In genomic region chr22:29270475-29271271, GRCh38 we compare ENCODE assay signal across 8 cellular contexts. TPM values are rescaled to one million over a fixed set of nuclear protein-coding genes. Genes with fewer than 3 reads are reported as not detected.
DNase-seq lines count a peak whose midpoint lies in the region; ATAC-seq and TF ChIP-seq lines count a peak whose summit lies in the region.

No MANE protein-coding gene starts in this region.

- H3K4me3 ChIP-seq in transverse colon, result peak overlapping the region in 3 of 4 donors; percentile 84 to 97 (median 87)

- peaks cover 3% of the 10 kb centered on the region for H3K27me3 Mint-ChIP-seq in activated naive CD8-positive, alpha-beta T cell treated with anti-CD3 and anti-CD28 coated beads, Interleukin-2, amount 50 U/mL, for 24 hours

- TF ChIP-seq CTCF in 22Rv1 (IDR thresholded peaks at IDR 0.05) (no peak), transverse colon (IDR thresholded peaks at IDR 0.05) (no peak)

- WGBS in transverse colon (ENCODE audit: low coverage in 1 of 2), 2 donors, result 24 to 26% methylated on average over 4 to 9 of the region's 9 CpGs

- ATAC-seq in activated naive CD8-positive, alpha-beta T cell treated with anti-CD3 and anti-CD28 coated beads, Interleukin-2, amount 50 U/mL, for 24 hours, result peak; percentile 22
- ATAC-seq in GM21360 (IDR thresholded peaks at IDR 0.05; ENCODE audit: unreplicated experiment), result no peak
- no peak for ATAC-seq in GM21723 (IDR thresholded peaks at IDR 0.05; ENCODE audit: unreplicated experiment)

- H3K4me1 ChIP-seq in transverse colon, result peaks cover 25 to 82% (median 60%) of the 10 kb centered on the region in 4 donors

- H3K27ac ChIP-seq in 22Rv1, result peak overlapping the region; percentile 93; the same call in 1 of the 2 replicates
- peak overlapping the region; percentile 33 for H3K27ac ChIP-seq in layer of hippocampus (ENCODE audit: low read depth, low read length)
- peak overlapping the region; percentile 97 to 100 (median 100) for H3K27ac ChIP-seq in transverse colon

- in situ Hi-C loops in transverse colon (cut with MboI; ENCODE audit: low pct_ligation_motif_present in 1 of 4, low pct_unique_long_range_greater_than_20kb in 1 of 4, low sequenced_read_pairs in 3 of 4), result no loop called here

- no peak for TF ChIP-seq POLR2A in transverse colon (IDR thresholded peaks at IDR 0.05)

- peak overlapping the region; percentile 100 for H3K27ac Mint-ChIP-seq in activated naive CD8-positive, alpha-beta T cell treated with anti-CD3 and anti-CD28 coated beads, Interleukin-2, amount 50 U/mL, for 24 hours

- H3K36me3 Mint-ChIP-seq in activated naive CD8-positive, alpha-beta T cell treated with anti-CD3 and anti-CD28 coated beads, Interleukin-2, amount 50 U/mL, for 24 hours (ENCODE audit: low read depth), result peaks cover 81% of the 10 kb centered on the region

- peak; percentile 15 for DNase-seq in HS-5 (ENCODE audit: low read depth)
- DNase-seq in activated naive CD8-positive, alpha-beta T cell treated with anti-CD3 and anti-CD28 coated beads, Interleukin-2, amount 50 U/mL, for 24 hours, result no peak
- no peak for DNase-seq in transverse colon
- no peak for DNase-seq in activated CD4-positive, CD25-positive, alpha-beta regulatory T cell treated with anti-CD3 and anti-CD28 coated beads, Interleukin-2, amount 50 U/mL, for 72 hours

- intact Hi-C loops in transverse colon (cut with DNase I; ENCODE audit: low total_unique reads), result no loop called here

- peaks cover 0 to 33% (median 10%) of the 10 kb centered on the region in 4 donors for H3K36me3 ChIP-seq in transverse colon

- H3K4me1 Mint-ChIP-seq in activated naive CD8-positive, alpha-beta T cell treated with anti-CD3 and anti-CD28 coated beads, Interleukin-2, amount 50 U/mL, for 24 hours, result peaks cover 75% of the 10 kb centered on the region

- no peak for TF ChIP-seq EP300 in transverse colon (IDR thresholded peaks at IDR 0.05; ENCODE audit: low read depth)

- peak overlapping the region; percentile 100 for H3K4me3 Mint-ChIP-seq in activated naive CD8-positive, alpha-beta T cell treated with anti-CD3 and anti-CD28 coated beads, Interleukin-2, amount 50 U/mL, for 24 hours

- H3K9me3 Mint-ChIP-seq in activated naive CD8-positive, alpha-beta T cell treated with anti-CD3 and anti-CD28 coated beads, Interleukin-2, amount 50 U/mL, for 24 hours, result no peaks in the 10 kb centered on the region

- H3K27me3 ChIP-seq in layer of hippocampus (ENCODE audit: control insufficient read depth, insufficient read depth, low read length), result no peaks in the 10 kb centered on the region
- H3K27me3 ChIP-seq in transverse colon, result no peaks in the 10 kb centered on the region

- no peaks in the 10 kb centered on the region for H3K9me3 ChIP-seq in transverse colon

RNA-seq across cellular contexts. Expression of gene EWSR1, which starts 2.6 kb away (rescaled TPM):
- total RNA-seq in transverse colon, result 100 to 1,000 TPM; 196 to 318 (median 205) TPM

RNA-seq across cellular contexts. Expression of gene RHBDD3, which starts 2.9 kb away (rescaled TPM):
- 100 to 1,000 TPM in 1 of 4 donors, 10 to 100 TPM in 3; 20.9 to 131 (median 31.5) TPM for total RNA-seq in transverse colon

RNA-seq across cellular contexts. Expression of gene GAS2L1, which starts 35.8 kb away (rescaled TPM):
- 10 to 100 TPM; 21.1 to 81.0 (median 43.6) TPM for total RNA-seq in transverse colon

RNA-seq across cellular contexts. Expression of gene RASL10A, which starts 44.8 kb away (rescaled TPM):
- 1 to 10 TPM in 3 of 4 donors, not detected in 1; 1.2 to 5.0 (median 2.4) TPM for total RNA-seq in transverse colon

Comparison
In these comparisons a context has a peak if more than half of its experiments do, and no peak if none do; other contexts are left out.
1. H3K27ac ChIP-seq: peak in every context shown above with its lines; median percentile 100 in transverse colon; 93 in 22Rv1; 33 in layer of hippocampus.